In the genomic region with DNA sequence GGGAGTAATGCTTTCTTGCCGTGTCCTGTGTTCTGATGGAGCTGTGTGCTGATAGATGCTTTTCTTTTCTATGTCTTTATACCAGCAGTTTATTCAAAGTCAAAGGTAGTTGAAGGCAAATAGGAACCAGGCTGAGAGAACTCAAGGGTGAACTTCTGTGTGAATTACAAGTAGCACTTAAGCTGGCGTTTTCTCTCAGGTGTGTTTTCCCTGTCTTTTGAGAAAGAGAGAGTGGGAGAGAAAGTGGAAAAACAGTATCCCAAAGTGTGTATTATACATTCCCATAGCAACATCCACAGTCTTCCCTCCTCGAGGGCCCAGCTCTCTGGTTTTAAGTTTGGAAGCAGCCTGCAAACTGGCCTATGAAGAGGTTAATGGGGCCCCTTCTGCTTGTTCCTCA, we compare ENCODE assay signal across 10 cellular contexts. TPM values are rescaled to one million over a fixed set of nuclear protein-coding genes. Genes with fewer than 3 reads are reported as not detected.
DNase-seq lines count a peak whose midpoint lies in the region; ATAC-seq and TF ChIP-seq lines count a peak whose summit lies in the region.
"Had no signal": no experiment of that assay in that cellular context is flagged by ENCODE, and none has a peak within 500 bp of the region (broad histone marks: within the 10 kb centered on the region; RNA-seq: fewer than 3 reads in every experiment).

No MANE protein-coding gene starts in this region.

- H3K4me3 Mint-ChIP-seq in activated naive CD4-positive, alpha-beta T cell treated with anti-CD3 and anti-CD28 coated beads, Interleukin-2, amount 10 ng/mL, durations not matched to agents 7 days and 5 days, result peak overlapping the region; percentile 81

- H3K4me3 ChIP-seq in right lobe of liver, result peak overlapping the region in 2 of 3 donors; percentile 61 to 65
- H3K4me3 ChIP-seq in tibial artery, result peak overlapping the region; percentile 63 to 76
- H3K4me3 ChIP-seq in ovary, result no peak overlapping the region

- H3K36me3 Mint-ChIP-seq in activated naive CD4-positive, alpha-beta T cell treated with anti-CD3 and anti-CD28 coated beads, Interleukin-2, amount 10 ng/mL, durations not matched to agents 7 days and 5 days, result peaks cover 58% of the 10 kb centered on the region
- H3K36me3 Mint-ChIP-seq in activated naive CD4-positive, alpha-beta T cell treated with anti-CD3 and anti-CD28 coated beads, Interleukin-2, amount 50 U/mL, for 72 hours, result peaks cover 41 to 55% of the 10 kb centered on the region in 2 donors

- WGBS in right lobe of liver (ENCODE audit: insufficient coverage, low coverage, low lambda C conversion rate, missing lambda C conversion rate), result 42% methylated on average over 3 of the region's 3 CpGs
- WGBS in ovary, 3 donors, result 55 to 65% (median 62%) methylated on average over 3 of the region's 3 CpGs

- H3K27ac Mint-ChIP-seq in activated naive CD4-positive, alpha-beta T cell treated with anti-CD3 and anti-CD28 coated beads, Interleukin-2, amount 10 ng/mL, durations not matched to agents 7 days and 5 days, result peak overlapping the region; percentile 88
- H3K27ac Mint-ChIP-seq in activated naive CD4-positive, alpha-beta T cell treated with anti-CD3 and anti-CD28 coated beads, Interleukin-2, amount 50 U/mL, for 72 hours, result peak overlapping the region; percentile 94 to 99

- CTCF ChIA-PET in activated naive CD4-positive, alpha-beta T cell treated with anti-CD3 and anti-CD28 coated beads, Interleukin-2, amount 10 ng/mL, durations not matched to agents 7 days and 5 days (lab: Charles Lee), result interaction anchor here (1.1 to 3.8 kb wide), 7 partner anchors 9 to 54 kb away, joined by 3 to 26 read pairs (median 10); no protein-coding TSS in a partner anchor

- no peak for TF ChIP-seq EP300 in ovary (IDR thresholded peaks at IDR 0.05)

- H3K4me1 ChIP-seq in right lobe of liver (peaks cover 0 to 5% (median 0%) of the 10 kb centered on the region in 4 donors), tibial artery (peaks cover 0 to 65% (median 33%) of the 10 kb centered on the region in 4 donors), ovary (ENCODE audit: insufficient read depth) (peaks cover 2% of the 10 kb centered on the region)

- H3K9me3 ChIP-seq in right lobe of liver, result no peaks in the 10 kb centered on the region
- no peaks in the 10 kb centered on the region for H3K9me3 ChIP-seq in tibial artery
- H3K9me3 ChIP-seq in ovary, result no peaks in the 10 kb centered on the region

- H3K27ac ChIP-seq in right lobe of liver (no peak overlapping the region), tibial artery (peak overlapping the region; percentile 77 to 79), ovary (no peak overlapping the region)

- ATAC-seq in activated naive CD4-positive, alpha-beta T cell treated with anti-CD3 and anti-CD28 coated beads, Interleukin-2, amount 50 U/mL, for 72 hours, result no peak
- ATAC-seq in right lobe of liver (no peak), GM21367 (IDR thresholded peaks at IDR 0.05; ENCODE audit: unreplicated experiment) (no peak)

- TF ChIP-seq CTCF in right lobe of liver (IDR thresholded peaks at IDR 0.05) (no peak), tibial artery (IDR thresholded peaks at IDR 0.05) (no peak), ovary (IDR thresholded peaks at IDR 0.05) (no peak)

- DNase-seq in activated naive CD4-positive, alpha-beta T cell treated with anti-CD3 and anti-CD28 coated beads, Interleukin-2, amount 10 ng/mL, durations not matched to agents 7 days and 5 days, result no peak
- no peak for DNase-seq in activated naive CD4-positive, alpha-beta T cell treated with Interleukin-2 at 50 U/mL for 16 hours
- DNase-seq in activated naive CD4-positive, alpha-beta T cell treated with anti-CD3 and anti-CD28 coated beads, Interleukin-2, amount 50 U/mL, for 72 hours (ENCODE audit: low spot score in 2 of 2), result no peak
- DNase-seq in right lobe of liver, result no peak
- DNase-seq in tibial artery, result no peak
- no peak for DNase-seq in ovary
- DNase-seq in COLO829 (ENCODE audit: low spot score), result no peak
- DNase-seq: NCI-H226; stimulated activated CD4-positive, alpha-beta T cell treated with anti-CD3 and anti-CD28 coated beads, Interleukin-12 subunit alpha, Interleukin-12 subunit beta, amount 100 ng/mL, for 4 hours had no signal

- H3K36me3 ChIP-seq in right lobe of liver (no peaks in the 10 kb centered on the region), tibial artery (no peaks in the 10 kb centered on the region), ovary (no peaks in the 10 kb centered on the region)

- no peaks in the 10 kb centered on the region for H3K9me3 Mint-ChIP-seq in activated naive CD4-positive, alpha-beta T cell treated with anti-CD3 and anti-CD28 coated beads, Interleukin-2, amount 10 ng/mL, durations not matched to agents 7 days and 5 days
- no peaks in the 10 kb centered on the region for H3K9me3 Mint-ChIP-seq in activated naive CD4-positive, alpha-beta T cell treated with anti-CD3 and anti-CD28 coated beads, Interleukin-2, amount 50 U/mL, for 72 hours

- H3K27me3 Mint-ChIP-seq in activated naive CD4-positive, alpha-beta T cell treated with anti-CD3 and anti-CD28 coated beads, Interleukin-2, amount 10 ng/mL, durations not matched to agents 7 days and 5 days, result no peaks in the 10 kb centered on the region

- peaks cover 96% of the 10 kb centered on the region for H3K4me1 Mint-ChIP-seq in activated naive CD4-positive, alpha-beta T cell treated with anti-CD3 and anti-CD28 coated beads, Interleukin-2, amount 10 ng/mL, durations not matched to agents 7 days and 5 days

- no peaks in the 10 kb centered on the region for H3K27me3 ChIP-seq in right lobe of liver
- no peaks in the 10 kb centered on the region for H3K27me3 ChIP-seq in tibial artery
- H3K27me3 ChIP-seq in ovary, result no peaks in the 10 kb centered on the region

- intact Hi-C loops in right lobe of liver (cut with DNase I) (no loop called here), tibial artery (cut with DNase I; ENCODE audit: low total_unique reads) (no loop called here), ovary (cut with DNase I) (no loop called here)

- TF ChIP-seq POLR2A in right lobe of liver (IDR thresholded peaks at IDR 0.05) (no peak), ovary (IDR thresholded peaks at IDR 0.05) (no peak)

RNA-seq across cellular contexts. Expression of a gene that starts 1.5 kb away (rescaled TPM):
- 100 to 1,000 TPM; 110 to 146 TPM for total RNA-seq in activated naive CD4-positive, alpha-beta T cell treated with anti-CD3 and anti-CD28 coated beads, Interleukin-2, amount 50 U/mL, for 72 hours
- total RNA-seq in right lobe of liver (10 to 100 TPM in 2 of 6 experiments, 1 to 10 TPM in 4; 2.2 to 26.7 (median 5.4) TPM), ovary (10 to 100 TPM in 1 of 7 donors, 1 to 10 TPM in 6; 1.4 to 14.6 (median 4.5) TPM)
- 10 to 100 TPM in 1 of 2 donors, 1 to 10 TPM in 1; 5.0 to 12.0 TPM for polyA plus RNA-seq in ovary

Comparison
In these comparisons a context has a peak if more than half of its experiments do, and no peak if none do; other contexts are left out.
1. H3K27ac ChIP-seq: peak in tibial artery (2 of 2); none in right lobe of liver (0 of 3) and ovary (0 of 2).
2. RNA of a gene that starts 1.5 kb away (total RNA-seq): 110 to 146 TPM in activated naive CD4-positive, alpha-beta T cell treated with anti-CD3 and anti-CD28 coated beads, Interleukin-2, amount 50 U/mL, for 72 hours; 2.2 to 26.7 TPM in right lobe of liver and 1.4 to 14.6 TPM in ovary; every median in the first group is over 4 times any median in the second.